Comparison of ENCODE assay signal across 2 cellular contexts in the genomic region with DNA sequence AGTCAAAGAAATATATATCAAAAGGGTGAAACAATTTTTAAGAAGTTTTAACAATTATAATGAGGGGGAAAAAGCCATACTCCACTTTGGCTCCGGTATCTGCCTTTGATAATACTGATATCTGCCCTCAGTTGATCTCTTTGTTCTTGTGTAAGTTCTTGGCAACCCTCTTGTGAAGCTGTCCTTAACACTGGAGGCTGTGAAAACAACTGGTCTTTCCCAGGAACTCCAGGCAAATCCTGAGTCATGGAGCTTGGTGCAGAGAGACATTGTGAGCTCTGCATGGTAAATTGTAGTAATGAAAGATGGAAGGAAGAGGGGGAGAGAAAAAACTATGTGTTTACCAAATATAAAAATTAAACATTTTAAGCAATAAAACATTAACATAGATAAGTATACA.
TF ChIP-seq lines count a peak whose summit lies in the region.

No MANE protein-coding gene starts in this region.

TF ChIP-seq in IMR-90, 13 proteins besides CTCF, POLR2A, EP300 and RAD21:
- TF ChIP-seq CHD1 (IDR thresholded peaks at IDR 0.05; ENCODE audit: low read depth, low read length) = no peak
- no peak for TF ChIP-seq MAZ (IDR thresholded peaks at IDR 0.05; ENCODE audit: borderline replicate concordance, low read depth, low read length)
- no peak for TF ChIP-seq RFX5 (IDR thresholded peaks at IDR 0.05; ENCODE audit: low read depth, low read length)
- TF ChIP-seq, protein P1, sequence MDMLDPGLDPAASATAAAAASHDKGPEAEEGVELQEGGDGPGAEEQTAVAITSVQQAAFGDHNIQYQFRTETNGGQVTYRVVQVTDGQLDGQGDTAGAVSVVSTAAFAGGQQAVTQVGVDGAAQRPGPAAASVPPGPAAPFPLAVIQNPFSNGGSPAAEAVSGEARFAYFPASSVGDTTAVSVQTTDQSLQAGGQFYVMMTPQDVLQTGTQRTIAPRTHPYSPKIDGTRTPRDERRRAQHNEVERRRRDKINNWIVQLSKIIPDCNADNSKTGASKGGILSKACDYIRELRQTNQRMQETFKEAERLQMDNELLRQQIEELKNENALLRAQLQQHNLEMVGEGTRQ (IDR thresholded peaks at IDR 0.05; ENCODE audit: low read depth, low read length) = no peak
- no peak for TF ChIP-seq CEBPB (IDR thresholded peaks at IDR 0.05; ENCODE audit: low read depth, low read length)
- TF ChIP-seq MAFK (IDR thresholded peaks at IDR 0.05; ENCODE audit: low read depth, low read length) = no peak
- no peak for TF ChIP-seq MXI1 (IDR thresholded peaks at IDR 0.05; ENCODE audit: borderline replicate concordance, low read depth, low read length)
- no peak for TF ChIP-seq BHLHE40 (IDR thresholded peaks at IDR 0.05; ENCODE audit: low read depth, low read length)
- no peak for TF ChIP-seq FOS (IDR thresholded peaks at IDR 0.05; ENCODE audit: low read depth, low read length)
- TF ChIP-seq, protein P2, sequence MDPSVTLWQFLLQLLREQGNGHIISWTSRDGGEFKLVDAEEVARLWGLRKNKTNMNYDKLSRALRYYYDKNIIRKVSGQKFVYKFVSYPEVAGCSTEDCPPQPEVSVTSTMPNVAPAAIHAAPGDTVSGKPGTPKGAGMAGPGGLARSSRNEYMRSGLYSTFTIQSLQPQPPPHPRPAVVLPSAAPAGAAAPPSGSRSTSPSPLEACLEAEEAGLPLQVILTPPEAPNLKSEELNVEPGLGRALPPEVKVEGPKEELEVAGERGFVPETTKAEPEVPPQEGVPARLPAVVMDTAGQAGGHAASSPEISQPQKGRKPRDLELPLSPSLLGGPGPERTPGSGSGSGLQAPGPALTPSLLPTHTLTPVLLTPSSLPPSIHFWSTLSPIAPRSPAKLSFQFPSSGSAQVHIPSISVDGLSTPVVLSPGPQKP (IDR thresholded peaks at IDR 0.05; ENCODE audit: borderline replicate concordance, low read depth, low read length) = no peak
- TF ChIP-seq NFE2L2 (IDR thresholded peaks at IDR 0.05; ENCODE audit: low read depth, low read length) = no peak
- TF ChIP-seq RCOR1 (IDR thresholded peaks at IDR 0.05; ENCODE audit: insufficient replicate concordance, low read length) = no peak
- TF ChIP-seq SMC3 (IDR thresholded peaks at IDR 0.05; ENCODE audit: low read depth, low read length) = no peak

TF ChIP-seq in WTC11, 78 proteins besides CTCF, POLR2A, EP300 and RAD21:
- TF ChIP-seq, protein P3, sequence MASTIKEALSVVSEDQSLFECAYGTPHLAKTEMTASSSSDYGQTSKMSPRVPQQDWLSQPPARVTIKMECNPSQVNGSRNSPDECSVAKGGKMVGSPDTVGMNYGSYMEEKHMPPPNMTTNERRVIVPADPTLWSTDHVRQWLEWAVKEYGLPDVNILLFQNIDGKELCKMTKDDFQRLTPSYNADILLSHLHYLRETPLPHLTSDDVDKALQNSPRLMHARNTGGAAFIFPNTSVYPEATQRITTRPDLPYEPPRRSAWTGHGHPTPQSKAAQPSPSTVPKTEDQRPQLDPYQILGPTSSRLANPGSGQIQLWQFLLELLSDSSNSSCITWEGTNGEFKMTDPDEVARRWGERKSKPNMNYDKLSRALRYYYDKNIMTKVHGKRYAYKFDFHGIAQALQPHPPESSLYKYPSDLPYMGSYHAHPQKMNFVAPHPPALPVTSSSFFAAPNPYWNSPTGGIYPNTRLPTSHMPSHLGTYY (CRISPR knock-in tag; IDR thresholded peaks at IDR 0.05) = no peak
- TF ChIP-seq, protein P4, sequence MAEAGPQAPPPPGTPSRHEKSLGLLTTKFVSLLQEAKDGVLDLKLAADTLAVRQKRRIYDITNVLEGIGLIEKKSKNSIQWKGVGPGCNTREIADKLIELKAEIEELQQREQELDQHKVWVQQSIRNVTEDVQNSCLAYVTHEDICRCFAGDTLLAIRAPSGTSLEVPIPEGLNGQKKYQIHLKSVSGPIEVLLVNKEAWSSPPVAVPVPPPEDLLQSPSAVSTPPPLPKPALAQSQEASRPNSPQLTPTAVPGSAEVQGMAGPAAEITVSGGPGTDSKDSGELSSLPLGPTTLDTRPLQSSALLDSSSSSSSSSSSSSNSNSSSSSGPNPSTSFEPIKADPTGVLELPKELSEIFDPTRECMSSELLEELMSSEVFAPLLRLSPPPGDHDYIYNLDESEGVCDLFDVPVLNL (CRISPR knock-in tag; IDR thresholded peaks at IDR 0.05; ENCODE audit: borderline replicate concordance, low read depth) = no peak
- TF ChIP-seq GRHL2 (CRISPR knock-in tag; IDR thresholded peaks at IDR 0.05; ENCODE audit: insufficient replicate concordance, severe bottlenecking) (no peak), NR3C1 (CRISPR knock-in tag; conservative IDR thresholded peaks at IDR 0.05; ENCODE audit: low read depth) (no peak), SP1 (CRISPR knock-in tag; conservative IDR thresholded peaks at IDR 0.05) (no peak), NFYB (CRISPR knock-in tag; conservative IDR thresholded peaks at IDR 0.05; ENCODE audit: low read depth) (no peak), RORB (CRISPR knock-in tag; IDR thresholded peaks at IDR 0.05) (no peak), ZNF423 (CRISPR knock-in tag; IDR thresholded peaks at IDR 0.05) (no peak), GTF2I (CRISPR knock-in tag; conservative IDR thresholded peaks at IDR 0.05) (no peak), MXD4 (CRISPR knock-in tag; IDR thresholded peaks at IDR 0.05; ENCODE audit: borderline replicate concordance) (no peak)
- TF ChIP-seq, protein P5, sequence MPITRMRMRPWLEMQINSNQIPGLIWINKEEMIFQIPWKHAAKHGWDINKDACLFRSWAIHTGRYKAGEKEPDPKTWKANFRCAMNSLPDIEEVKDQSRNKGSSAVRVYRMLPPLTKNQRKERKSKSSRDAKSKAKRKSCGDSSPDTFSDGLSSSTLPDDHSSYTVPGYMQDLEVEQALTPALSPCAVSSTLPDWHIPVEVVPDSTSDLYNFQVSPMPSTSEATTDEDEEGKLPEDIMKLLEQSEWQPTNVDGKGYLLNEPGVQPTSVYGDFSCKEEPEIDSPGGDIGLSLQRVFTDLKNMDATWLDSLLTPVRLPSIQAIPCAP (CRISPR knock-in tag; IDR thresholded peaks at IDR 0.05) = no peak
- TF ChIP-seq, protein P6, sequence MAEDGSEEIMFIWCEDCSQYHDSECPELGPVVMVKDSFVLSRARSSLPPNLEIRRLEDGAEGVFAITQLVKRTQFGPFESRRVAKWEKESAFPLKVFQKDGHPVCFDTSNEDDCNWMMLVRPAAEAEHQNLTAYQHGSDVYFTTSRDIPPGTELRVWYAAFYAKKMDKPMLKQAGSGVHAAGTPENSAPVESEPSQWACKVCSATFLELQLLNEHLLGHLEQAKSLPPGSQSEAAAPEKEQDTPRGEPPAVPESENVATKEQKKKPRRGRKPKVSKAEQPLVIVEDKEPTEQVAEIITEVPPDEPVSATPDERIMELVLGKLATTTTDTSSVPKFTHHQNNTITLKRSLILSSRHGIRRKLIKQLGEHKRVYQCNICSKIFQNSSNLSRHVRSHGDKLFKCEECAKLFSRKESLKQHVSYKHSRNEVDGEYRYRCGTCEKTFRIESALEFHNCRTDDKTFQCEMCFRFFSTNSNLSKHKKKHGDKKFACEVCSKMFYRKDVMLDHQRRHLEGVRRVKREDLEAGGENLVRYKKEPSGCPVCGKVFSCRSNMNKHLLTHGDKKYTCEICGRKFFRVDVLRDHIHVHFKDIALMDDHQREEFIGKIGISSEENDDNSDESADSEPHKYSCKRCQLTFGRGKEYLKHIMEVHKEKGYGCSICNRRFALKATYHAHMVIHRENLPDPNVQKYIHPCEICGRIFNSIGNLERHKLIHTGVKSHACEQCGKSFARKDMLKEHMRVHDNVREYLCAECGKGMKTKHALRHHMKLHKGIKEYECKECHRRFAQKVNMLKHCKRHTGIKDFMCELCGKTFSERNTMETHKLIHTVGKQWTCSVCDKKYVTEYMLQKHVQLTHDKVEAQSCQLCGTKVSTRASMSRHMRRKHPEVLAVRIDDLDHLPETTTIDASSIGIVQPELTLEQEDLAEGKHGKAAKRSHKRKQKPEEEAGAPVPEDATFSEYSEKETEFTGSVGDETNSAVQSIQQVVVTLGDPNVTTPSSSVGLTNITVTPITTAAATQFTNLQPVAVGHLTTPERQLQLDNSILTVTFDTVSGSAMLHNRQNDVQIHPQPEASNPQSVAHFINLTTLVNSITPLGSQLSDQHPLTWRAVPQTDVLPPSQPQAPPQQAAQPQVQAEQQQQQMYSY (CRISPR knock-in tag; IDR thresholded peaks at IDR 0.05) = no peak
- TF ChIP-seq, protein P7, sequence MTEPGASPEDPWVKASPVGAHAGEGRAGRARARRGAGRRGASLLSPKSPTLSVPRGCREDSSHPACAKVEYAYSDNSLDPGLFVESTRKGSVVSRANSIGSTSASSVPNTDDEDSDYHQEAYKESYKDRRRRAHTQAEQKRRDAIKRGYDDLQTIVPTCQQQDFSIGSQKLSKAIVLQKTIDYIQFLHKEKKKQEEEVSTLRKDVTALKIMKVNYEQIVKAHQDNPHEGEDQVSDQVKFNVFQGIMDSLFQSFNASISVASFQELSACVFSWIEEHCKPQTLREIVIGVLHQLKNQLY (CRISPR knock-in tag; IDR thresholded peaks at IDR 0.05) = no peak
- TF ChIP-seq, protein P8, sequence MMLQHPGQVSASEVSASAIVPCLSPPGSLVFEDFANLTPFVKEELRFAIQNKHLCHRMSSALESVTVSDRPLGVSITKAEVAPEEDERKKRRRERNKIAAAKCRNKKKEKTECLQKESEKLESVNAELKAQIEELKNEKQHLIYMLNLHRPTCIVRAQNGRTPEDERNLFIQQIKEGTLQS (CRISPR knock-in tag; conservative IDR thresholded peaks at IDR 0.05) = no peak
